Comparison of ENCODE assay signal across 8 cellular contexts in the genomic region with DNA sequence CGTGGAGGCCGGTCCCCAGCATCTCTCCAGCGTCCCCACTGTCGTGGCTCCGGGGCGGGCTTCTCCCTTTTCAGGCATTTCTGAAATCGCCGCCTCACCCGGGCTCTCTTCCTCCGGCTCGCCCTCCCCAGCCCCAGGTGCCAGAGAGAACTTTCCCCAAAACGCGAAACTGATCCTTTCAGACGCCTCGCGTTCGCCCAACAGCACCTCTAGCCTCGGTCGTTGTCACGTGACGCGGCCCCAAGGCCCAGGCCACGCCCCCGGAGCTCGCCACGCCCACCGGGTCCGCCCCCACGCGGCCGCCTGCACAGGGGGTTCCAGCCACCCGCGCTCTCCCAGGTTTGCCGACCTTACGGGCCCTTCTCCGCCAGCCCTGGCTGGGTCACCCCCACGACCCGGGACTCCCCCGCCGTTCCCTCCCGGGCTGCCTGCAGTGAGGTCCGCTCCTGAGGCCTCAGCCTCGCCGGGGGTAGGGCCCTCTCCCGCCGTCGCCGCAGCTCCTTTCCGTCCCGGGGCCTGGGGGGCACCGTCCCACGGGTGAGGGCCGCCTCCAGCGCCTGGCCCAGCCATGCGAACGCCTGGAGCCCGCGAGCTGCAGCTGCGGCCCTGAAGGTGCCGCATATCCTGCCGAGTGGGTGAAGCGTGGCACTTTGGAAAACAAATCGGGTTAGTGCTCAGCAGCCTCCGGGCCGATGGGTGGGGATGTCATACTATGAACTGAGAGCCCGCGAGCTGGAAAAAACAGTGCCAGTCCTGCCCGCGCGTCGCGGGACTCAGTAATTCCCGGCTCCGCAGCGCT. TPM values are rescaled to one million over a fixed set of nuclear protein-coding genes. Genes with fewer than 3 reads are reported as not detected.
A peak's percentile ranks its signal among the peaks of the same experiment; 100 is the strongest.
DNase-seq lines count a peak whose midpoint lies in the region; ATAC-seq, FAIRE-seq and TF ChIP-seq lines count a peak whose summit lies in the region.

No MANE protein-coding gene starts in this region.

- peak overlapping the region; percentile 79 for H3K4me3 ChIP-seq in GM23248
- H3K4me3 ChIP-seq in Karpas-422 (ENCODE audit: low read length), result peak overlapping the region; percentile 74
- H3K4me3 ChIP-seq in pancreas, result peak overlapping the region; percentile 50 to 81 (median 64)
- peak overlapping the region; percentile 44 to 79 (median 68) for H3K4me3 ChIP-seq in transverse colon

- H4K20me1 ChIP-seq in GM23248 (ENCODE audit: insufficient read depth), result no peaks in the 10 kb centered on the region
- no peaks in the 10 kb centered on the region for H4K20me1 ChIP-seq in Karpas-422 (ENCODE audit: insufficient read depth, low read depth, low read length)

- H3K36me3 ChIP-seq in GM23248 (ENCODE audit: low read depth), result no peaks in the 10 kb centered on the region
- H3K36me3 ChIP-seq in Karpas-422 (ENCODE audit: insufficient read depth, low read length), result no peaks in the 10 kb centered on the region
- no peaks in the 10 kb centered on the region for H3K36me3 ChIP-seq in pancreas
- H3K36me3 ChIP-seq in transverse colon, result no peaks in the 10 kb centered on the region

- TF ChIP-seq POLR2A in transverse colon (IDR thresholded peaks at IDR 0.05), result no peak

- peak overlapping the region; percentile 41 for H3K27ac ChIP-seq in GM23248
- H3K27ac ChIP-seq in Karpas-422 (ENCODE audit: low read length), result no peak overlapping the region
- peak overlapping the region; percentile 40 to 81 (median 75) for H3K27ac ChIP-seq in pancreas
- peak overlapping the region; percentile 70 to 82 (median 79) for H3K27ac ChIP-seq in transverse colon

- DNase-seq in G401 (ENCODE audit: low spot score) (peak; percentile 90), GM23248 (peak; percentile 95), Karpas-422 (peak; percentile 94), SK-MEL-5 (ENCODE audit: low read depth, low spot score) (peak; percentile 81), Right ventricle myocardium inferior (ENCODE audit: missing footprints) (peak; percentile 96), pancreas (peak; percentile 87 to 99 (median 94)), transverse colon (peak; percentile 95)
- peak; percentile 92 for DNase-seq in activated naive CD4-positive, alpha-beta T cell treated with anti-CD3 and anti-CD28 coated beads, Interleukin-2, amount 50 U/mL, for 16 hours

- peak overlapping the region; percentile 86 for H3K9ac ChIP-seq in GM23248
- peak overlapping the region; percentile 67 for H3K9ac ChIP-seq in Karpas-422 (ENCODE audit: low read length)

- no peaks in the 10 kb centered on the region for H3K9me3 ChIP-seq in GM23248 (ENCODE audit: low read depth)
- no peaks in the 10 kb centered on the region for H3K9me3 ChIP-seq in Karpas-422 (ENCODE audit: low read length)
- H3K9me3 ChIP-seq in pancreas, result no peaks in the 10 kb centered on the region
- no peaks in the 10 kb centered on the region for H3K9me3 ChIP-seq in transverse colon

- 2 to 3% methylated on average over 48 to 75 of the region's 75 CpGs for WGBS in GM23248 (ENCODE audit: low coverage in 1 of 2, low lambda C conversion rate in 2 of 2, missing lambda C conversion rate in 2 of 2), 2 experiments
- 1% methylated on average over 67 to 75 of the region's 75 CpGs for WGBS in pancreas, 2 donors
- 0% methylated on average over 63 of the region's 75 CpGs; no CpG with 5 or more reads in 1 of the 2 donors for WGBS in transverse colon (ENCODE audit: low coverage in 1 of 2), 2 donors

- H3K27me3 ChIP-seq in GM23248 (replicated peaks; ENCODE audit: insufficient read depth) (no peaks in the 10 kb centered on the region), Karpas-422 (ENCODE audit: low read length) (no peaks in the 10 kb centered on the region), pancreas (no peaks in the 10 kb centered on the region), transverse colon (no peaks in the 10 kb centered on the region)

- H3K4me2 ChIP-seq in GM23248 (ENCODE audit: unreplicated experiment), result peak overlapping the region; percentile 68
- H3K4me2 ChIP-seq in Karpas-422 (ENCODE audit: low read depth, low read length, poor library complexity, severe bottlenecking), result peak overlapping the region; percentile 98

- H2AFZ ChIP-seq in GM23248 (peak overlapping the region; percentile 93), Karpas-422 (ENCODE audit: low read length) (peak overlapping the region; percentile 94; the same call in 1 of the 2 replicates)

- H3K9me2 ChIP-seq in GM23248 (ENCODE audit: insufficient read depth) (no peaks in the 10 kb centered on the region), Karpas-422 (replicated peaks; ENCODE audit: insufficient read depth, low read length) (no peaks in the 10 kb centered on the region)

- no peak for FAIRE-seq in pancreas (lab: Jason Lieb, UNC)

- TF ChIP-seq EP300 in transverse colon (IDR thresholded peaks at IDR 0.05; ENCODE audit: low read depth), result no peak

- H3F3A ChIP-seq in GM23248 (ENCODE audit: insufficient read depth), result no peaks in the 10 kb centered on the region

- H3K79me2 ChIP-seq in GM23248 (ENCODE audit: insufficient read depth) (no peaks in the 10 kb centered on the region), Karpas-422 (ENCODE audit: low read length) (no peaks in the 10 kb centered on the region)

- intact Hi-C loops in Right ventricle myocardium inferior (cut with DNase I), result no loop called here
- intact Hi-C loops in pancreas (cut with DNase I), result no loop called here
- intact Hi-C loops in transverse colon (cut with DNase I; ENCODE audit: low total_unique reads), result no loop called here

- peak; percentile 97 for ATAC-seq in Right ventricle myocardium inferior
- peak; percentile 94 to 99 (median 98) for ATAC-seq in pancreas

- H3K4me1 ChIP-seq in GM23248 (ENCODE audit: insufficient read depth) (peaks cover 3% of the 10 kb centered on the region; the same call in 1 of the 2 replicates), Karpas-422 (ENCODE audit: low read length) (peaks cover 15% of the 10 kb centered on the region), pancreas (peaks cover 0 to 3% (median 0%) of the 10 kb centered on the region in 3 donors), transverse colon (peaks cover 5 to 11% (median 8%) of the 10 kb centered on the region in 4 donors)

- TF ChIP-seq CTCF in pancreas (IDR thresholded peaks at IDR 0.05) (no peak), transverse colon (IDR thresholded peaks at IDR 0.05) (peak in 2 of 5 experiments; percentile 9 to 13)

- in situ Hi-C loops in G401 (cut with HindIII; ENCODE audit: low sequenced_read_pairs) (no loop called here), GM23248 (cut with MboI) (no loop called here), SK-MEL-5 (cut with HindIII; ENCODE audit: low pct_unique_long_range_greater_than_20kb, low sequenced_read_pairs) (no loop called here), transverse colon (cut with MboI; ENCODE audit: low pct_ligation_motif_present in 1 of 4, low pct_unique_long_range_greater_than_20kb in 1 of 4, low sequenced_read_pairs in 3 of 4) (no loop called here)

RNA-seq across cellular contexts. Expression of a gene that starts 21.0 kb away (rescaled TPM):
- 250 and 310 TPM in 2 replicates for total RNA-seq in G401 (2014; rRNA removed; shearing (Covaris generic))
- total RNA-seq in GM23248 (2014; rRNA removed; shearing (Covaris generic)), result 140 and 212 TPM in 2 replicates
- polyA plus RNA-seq in GM23248 (2016; fragmentation: Nextera tagmentation; extraction: Ambion mirVana) (262 and 264 TPM in 2 replicates), pancreas (100 to 1,000 TPM; 329 to 427 TPM)
- 236 and 436 TPM in 2 replicates for total RNA-seq in Karpas-422 (2014; rRNA removed; shearing (Covaris generic); ENCODE audit: low replicate concordance)
- 217 and 228 TPM in 2 replicates for total RNA-seq in SK-MEL-5 (2014; rRNA removed; shearing (Covaris generic))
- 473 and 575 TPM in 2 replicates for polyA plus RNA-seq in SK-MEL-5 (2015; cell fraction: cytosol; rRNA removed)
- polyA plus RNA-seq in SK-MEL-5 (2015; cell fraction: nucleus; rRNA removed), result 104 and 120 TPM in 2 replicates
- total RNA-seq in Right ventricle myocardium inferior (348 TPM), pancreas (100 to 1,000 TPM; 122 to 302 (median 193) TPM), transverse colon (100 to 1,000 TPM; 128 to 557 (median 501) TPM)
